In genomic region chr10:89032141-89032814, GRCh38 we compare ENCODE assay signal across 9 cellular contexts. TPM values are rescaled to one million over a fixed set of nuclear protein-coding genes. Genes with fewer than 3 reads are reported as not detected.
DNase-seq lines count a peak whose midpoint lies in the region; ATAC-seq and TF ChIP-seq lines count a peak whose summit lies in the region.
"Had no signal": no experiment of that assay in that cellular context is flagged by ENCODE, and none has a peak within 500 bp of the region (broad histone marks: within the 10 kb centered on the region; RNA-seq: fewer than 3 reads in every experiment).

No MANE protein-coding gene starts in this region.

- intact Hi-C loops in activated CD4-positive, alpha-beta memory T cell treated with anti-CD3 and anti-CD28 coated beads for 36 hours (cut with micrococcal nuclease) = loop anchor here (1.0 to 10.0 kb wide), 8 partner anchors 29 to 523 kb away; partner anchors contain the start of gene FAS
- intact Hi-C loops in thyroid gland (cut with DNase I) = loop anchor here (5.0 kb wide), 1 partner anchor 180 kb away; no protein-coding TSS in a partner anchor
- intact Hi-C loops in CD4-positive, alpha-beta memory T cell (cut with micrococcal nuclease) = loop anchor here (5.0 kb wide), 1 partner anchor 50 kb away; no protein-coding TSS in a partner anchor

- CTCF ChIA-PET in activated CD4-positive, alpha-beta memory T cell treated with anti-CD3 and anti-CD28 coated beads for 36 hours (lab: Charles Lee) = interaction anchor here (0.5 to 4.6 kb wide), 7 partner anchors 18 to 187 kb away, joined by 4 to 151 read pairs (median 93); partner anchors contain the start of gene CH25H
- CTCF ChIA-PET in CD4-positive, alpha-beta memory T cell (lab: Charles Lee; ENCODE audit: partially characterized antibody) = interaction anchor here (0.7 to 4.6 kb wide), 8 partner anchors 14 to 199 kb away, joined by 3 to 92 read pairs (median 6); partner anchors contain the start of gene CH25H

- peak; percentile 86 for DNase-seq in activated effector memory CD4-positive, alpha-beta T cell treated with anti-CD3 and anti-CD28 coated beads, Interleukin-2, amount 50 U/mL, for 16 hours
- DNase-seq in activated effector memory CD4-positive, alpha-beta T cell treated with Interleukin-2 at 50 U/mL for 16 hours = no peak
- DNase-seq in activated CD4-positive, alpha-beta memory T cell treated with anti-CD3 and anti-CD28 coated beads for 36 hours = peak; percentile 87
- DNase-seq in iris pigment epithelial cell (ENCODE audit: low read depth) (peak; percentile 90), thyroid gland (peak; percentile 12 to 25)
- no peak for DNase-seq in CD4-positive, alpha-beta memory T cell

- H3K4me1 Mint-ChIP-seq in activated CD4-positive, alpha-beta memory T cell treated with anti-CD3 and anti-CD28 coated beads for 36 hours (ENCODE audit: low read depth) = peaks cover 41% of the 10 kb centered on the region
- peaks cover 7 to 14% (median 9%) of the 10 kb centered on the region in 4 donors for H3K4me1 Mint-ChIP-seq in CD4-positive, alpha-beta memory T cell

- no peaks in the 10 kb centered on the region for H3K27me3 ChIP-seq in thyroid gland
- no peaks in the 10 kb centered on the region for H3K27me3 ChIP-seq in CD4-positive, alpha-beta memory T cell (ENCODE audit: insufficient read depth, low read length)
- H3K27me3 ChIP-seq: body of pancreas had no signal

- H3K4me3 ChIP-seq in thyroid gland (replicated peaks in 1 of 3) = no peak overlapping the region
- no peak overlapping the region for H3K4me3 ChIP-seq in CD4-positive, alpha-beta memory T cell (ENCODE audit: low read length in 2 of 2)
- H3K4me3 ChIP-seq: body of pancreas had no signal

- no peak for TF ChIP-seq POLR2A in thyroid gland (IDR thresholded peaks at IDR 0.05)

- peaks cover 9 to 13% of the 10 kb centered on the region in 2 donors for H3K4me1 ChIP-seq in thyroid gland
- H3K4me1 ChIP-seq in CD4-positive, alpha-beta memory T cell (ENCODE audit: insufficient read depth, low read length) = peaks cover 4% of the 10 kb centered on the region

- H3K36me3 Mint-ChIP-seq in activated CD4-positive, alpha-beta memory T cell treated with anti-CD3 and anti-CD28 coated beads for 36 hours = no peaks in the 10 kb centered on the region
- peaks cover 0 to 6% of the 10 kb centered on the region in 2 donors for H3K36me3 Mint-ChIP-seq in CD4-positive, alpha-beta memory T cell

- no peaks in the 10 kb centered on the region for H3K9me3 ChIP-seq in thyroid gland
- no peaks in the 10 kb centered on the region for H3K9me3 ChIP-seq in CD4-positive, alpha-beta memory T cell (ENCODE audit: control insufficient read depth in 1 of 2, low read length in 2 of 2)
- H3K9me3 ChIP-seq: body of pancreas had no signal

- POLR2A ChIA-PET in activated CD4-positive, alpha-beta memory T cell treated with anti-CD3 and anti-CD28 coated beads for 36 hours (lab: Charles Lee) = interaction anchor here (1.4 kb wide), 1 partner anchor 42 kb away, joined by 7 read pairs; the partner anchor contains the start of gene FAS
- POLR2A ChIA-PET in CD4-positive, alpha-beta memory T cell (lab: Charles Lee; ENCODE audit: partially characterized antibody) = interaction anchor here (1.3 kb wide), 1 partner anchor 175 kb away, joined by 3 read pairs; the partner anchor contains the start of gene CH25H

- no peak for TF ChIP-seq CTCF in thyroid gland (IDR thresholded peaks at IDR 0.05)

- peak; percentile 63 for ATAC-seq in HG03460 (IDR thresholded peaks at IDR 0.05; ENCODE audit: unreplicated experiment)
- no peak for ATAC-seq in HG03108 (IDR thresholded peaks at IDR 0.05; ENCODE audit: unreplicated experiment)
- ATAC-seq: body of pancreas had no signal

- H3K9me3 Mint-ChIP-seq in activated CD4-positive, alpha-beta memory T cell treated with anti-CD3 and anti-CD28 coated beads for 36 hours = no peaks in the 10 kb centered on the region
- no peaks in the 10 kb centered on the region for H3K9me3 Mint-ChIP-seq in CD4-positive, alpha-beta memory T cell

- WGBS in thyroid gland, 2 donors = 33 to 45% methylated on average over 7 of the region's 7 CpGs

- no peaks in the 10 kb centered on the region for H3K36me3 ChIP-seq in thyroid gland
- H3K36me3 ChIP-seq in CD4-positive, alpha-beta memory T cell (ENCODE audit: insufficient read depth, low read length) = no peaks in the 10 kb centered on the region

- peak overlapping the region; percentile 44 for H3K4me3 Mint-ChIP-seq in activated CD4-positive, alpha-beta memory T cell treated with anti-CD3 and anti-CD28 coated beads for 36 hours
- H3K4me3 Mint-ChIP-seq in CD4-positive, alpha-beta memory T cell = no peak overlapping the region

- peak overlapping the region; percentile 65 for H3K27ac Mint-ChIP-seq in activated CD4-positive, alpha-beta memory T cell treated with anti-CD3 and anti-CD28 coated beads for 36 hours
- H3K27ac Mint-ChIP-seq in CD4-positive, alpha-beta memory T cell = no peak overlapping the region

- H3K27me3 Mint-ChIP-seq in activated CD4-positive, alpha-beta memory T cell treated with anti-CD3 and anti-CD28 coated beads for 36 hours = no peaks in the 10 kb centered on the region
- no peaks in the 10 kb centered on the region for H3K27me3 Mint-ChIP-seq in CD4-positive, alpha-beta memory T cell

- H3K27ac ChIP-seq in thyroid gland = no peak overlapping the region
- no peak overlapping the region for H3K27ac ChIP-seq in CD4-positive, alpha-beta memory T cell (ENCODE audit: low read depth, low read length)
- H3K27ac ChIP-seq: body of pancreas had no signal

RNA-seq across cellular contexts. Expression of gene FAS, which starts 41.7 kb away (rescaled TPM):
- 10 to 100 TPM; 62.2 to 63.5 TPM for total RNA-seq in activated CD4-positive, alpha-beta memory T cell treated with anti-CD3 and anti-CD28 coated beads for 36 hours
- total RNA-seq in thyroid gland = 10 to 100 TPM in 3 of 4 donors, 1 to 10 TPM in 1; 9.4 to 34.1 (median 17.4) TPM
- total RNA-seq in CD4-positive, alpha-beta memory T cell = 10 to 100 TPM; 42.4 to 44.2 TPM
- polyA plus RNA-seq in CD4-positive, alpha-beta memory T cell = 10 to 100 TPM; 50.6 to 80.6 TPM

Comparison
In these comparisons a context has a peak if more than half of its experiments do, and no peak if none do; other contexts are left out.
1. DNase-seq: peak in activated effector memory CD4-positive, alpha-beta T cell treated with anti-CD3 and anti-CD28 coated beads, Interleukin-2, amount 50 U/mL, for 16 hours (single experiment), activated CD4-positive, alpha-beta memory T cell treated with anti-CD3 and anti-CD28 coated beads for 36 hours (single experiment), iris pigment epithelial cell (single experiment) and thyroid gland (2 of 2); none in activated effector memory CD4-positive, alpha-beta T cell treated with Interleukin-2 at 50 U/mL for 16 hours (single experiment) and CD4-positive, alpha-beta memory T cell (0 of 5).